ENCODE assay signal across 1 cellular context in genomic region chr18:6645246-6645645, GRCh38.
TF ChIP-seq lines count a peak whose summit lies in the region.

No MANE protein-coding gene starts in this region.

TF ChIP-seq in H1, 55 proteins besides CTCF, POLR2A, EP300 and RAD21 (continued from another document):
- TF ChIP-seq ATF2 (IDR thresholded peaks at IDR 0.05; ENCODE audit: low read length), result no peak
- TF ChIP-seq RNF2 (IDR thresholded peaks at IDR 0.05; ENCODE audit: borderline replicate concordance, low read depth, low read length, missing control alignments, poor library complexity, severe bottlenecking), result no peak
- TF ChIP-seq EGR1 (IDR thresholded peaks at IDR 0.05; ENCODE audit: borderline replicate concordance, low read depth, low read length), result no peak
- TF ChIP-seq SUZ12 (IDR thresholded peaks at IDR 0.05; ENCODE audit: low read length), result no peak
- no peak for TF ChIP-seq GABPA (IDR thresholded peaks at IDR 0.05; ENCODE audit: borderline replicate concordance, insufficient read depth, low read length)
- TF ChIP-seq CTBP2 (IDR thresholded peaks at IDR 0.05; ENCODE audit: borderline replicate concordance, insufficient read depth, insufficient read length, low read length), result no peak
- TF ChIP-seq SP1 (IDR thresholded peaks at IDR 0.05; ENCODE audit: low read depth, low read length), result no peak
- no peak for TF ChIP-seq SP4 (IDR thresholded peaks at IDR 0.05; ENCODE audit: low read length)
- no peak for TF ChIP-seq YY1 (IDR thresholded peaks at IDR 0.05; ENCODE audit: low read depth, low read length)
- no peak for TF ChIP-seq GTF2F1 (IDR thresholded peaks at IDR 0.05; ENCODE audit: borderline replicate concordance, low read depth, low read length)
- no peak for TF ChIP-seq EZH2 (IDR thresholded peaks at IDR 0.05; ENCODE audit: low read depth, low read length, severe bottlenecking)
- TF ChIP-seq JUND (IDR thresholded peaks at IDR 0.05; ENCODE audit: low read length), result no peak
- TF ChIP-seq SIRT6 (IDR thresholded peaks at IDR 0.05; ENCODE audit: low read length), result no peak
- TF ChIP-seq SIX5 (IDR thresholded peaks at IDR 0.05; ENCODE audit: low read depth, low read length), result no peak
- no peak for TF ChIP-seq NANOG (IDR thresholded peaks at IDR 0.05; ENCODE audit: insufficient read depth, low read depth, low read length, poor library complexity, severe bottlenecking)
- no peak for TF ChIP-seq USF2 (IDR thresholded peaks at IDR 0.05; ENCODE audit: low read length)
- no peak for TF ChIP-seq POU5F1 (IDR thresholded peaks at IDR 0.05; ENCODE audit: low read depth, low read length)
